1 cellular context compared by ENCODE assay signal in the genomic region with DNA sequence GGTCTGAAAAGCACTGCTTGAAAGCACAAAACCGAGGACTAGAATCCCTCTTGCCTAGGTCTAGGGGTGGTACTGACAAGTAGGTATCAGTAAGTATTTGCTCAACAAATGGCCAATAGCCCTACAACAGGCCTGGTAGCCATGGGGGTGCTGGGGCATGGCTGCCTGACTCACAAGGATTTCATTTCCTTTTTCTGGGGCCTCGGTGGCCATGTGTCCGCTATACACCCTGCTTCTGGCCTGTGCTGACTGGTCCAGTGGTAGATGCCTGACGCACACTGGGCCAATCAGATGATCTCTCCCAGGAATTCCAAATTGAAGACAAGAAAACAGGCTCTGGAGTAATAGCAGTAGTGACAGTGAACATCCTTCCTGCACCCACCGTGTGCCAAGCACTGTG.
TF ChIP-seq lines count a peak whose summit lies in the region.

No MANE protein-coding gene starts in this region.

TF ChIP-seq in SK-N-SH treated with all-trans-retinoic acid at 6 μM for 48 hours, 23 proteins besides CTCF, POLR2A, EP300 and RAD21 (continued from another document):
- no peak for TF ChIP-seq PPARA (CRISPR knock-in tag; IDR thresholded peaks at IDR 0.05; ENCODE audit: borderline replicate concordance)
- TF ChIP-seq, protein P1, sequence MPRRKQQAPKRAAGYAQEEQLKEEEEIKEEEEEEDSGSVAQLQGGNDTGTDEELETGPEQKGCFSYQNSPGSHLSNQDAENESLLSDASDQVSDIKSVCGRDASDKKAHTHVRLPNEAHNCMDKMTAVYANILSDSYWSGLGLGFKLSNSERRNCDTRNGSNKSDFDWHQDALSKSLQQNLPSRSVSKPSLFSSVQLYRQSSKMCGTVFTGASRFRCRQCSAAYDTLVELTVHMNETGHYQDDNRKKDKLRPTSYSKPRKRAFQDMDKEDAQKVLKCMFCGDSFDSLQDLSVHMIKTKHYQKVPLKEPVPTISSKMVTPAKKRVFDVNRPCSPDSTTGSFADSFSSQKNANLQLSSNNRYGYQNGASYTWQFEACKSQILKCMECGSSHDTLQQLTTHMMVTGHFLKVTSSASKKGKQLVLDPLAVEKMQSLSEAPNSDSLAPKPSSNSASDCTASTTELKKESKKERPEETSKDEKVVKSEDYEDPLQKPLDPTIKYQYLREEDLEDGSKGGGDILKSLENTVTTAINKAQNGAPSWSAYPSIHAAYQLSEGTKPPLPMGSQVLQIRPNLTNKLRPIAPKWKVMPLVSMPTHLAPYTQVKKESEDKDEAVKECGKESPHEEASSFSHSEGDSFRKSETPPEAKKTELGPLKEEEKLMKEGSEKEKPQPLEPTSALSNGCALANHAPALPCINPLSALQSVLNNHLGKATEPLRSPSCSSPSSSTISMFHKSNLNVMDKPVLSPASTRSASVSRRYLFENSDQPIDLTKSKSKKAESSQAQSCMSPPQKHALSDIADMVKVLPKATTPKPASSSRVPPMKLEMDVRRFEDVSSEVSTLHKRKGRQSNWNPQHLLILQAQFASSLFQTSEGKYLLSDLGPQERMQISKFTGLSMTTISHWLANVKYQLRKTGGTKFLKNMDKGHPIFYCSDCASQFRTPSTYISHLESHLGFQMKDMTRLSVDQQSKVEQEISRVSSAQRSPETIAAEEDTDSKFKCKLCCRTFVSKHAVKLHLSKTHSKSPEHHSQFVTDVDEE (CRISPR knock-in tag; IDR thresholded peaks at IDR 0.05), result no peak
- no peak for TF ChIP-seq ZNF70 (CRISPR knock-in tag; IDR thresholded peaks at IDR 0.05)
- TF ChIP-seq ZFP3 (CRISPR knock-in tag; IDR thresholded peaks at IDR 0.05), result no peak
- TF ChIP-seq ESRRG (CRISPR knock-in tag; IDR thresholded peaks at IDR 0.05), result no peak
- TF ChIP-seq, protein P2, sequence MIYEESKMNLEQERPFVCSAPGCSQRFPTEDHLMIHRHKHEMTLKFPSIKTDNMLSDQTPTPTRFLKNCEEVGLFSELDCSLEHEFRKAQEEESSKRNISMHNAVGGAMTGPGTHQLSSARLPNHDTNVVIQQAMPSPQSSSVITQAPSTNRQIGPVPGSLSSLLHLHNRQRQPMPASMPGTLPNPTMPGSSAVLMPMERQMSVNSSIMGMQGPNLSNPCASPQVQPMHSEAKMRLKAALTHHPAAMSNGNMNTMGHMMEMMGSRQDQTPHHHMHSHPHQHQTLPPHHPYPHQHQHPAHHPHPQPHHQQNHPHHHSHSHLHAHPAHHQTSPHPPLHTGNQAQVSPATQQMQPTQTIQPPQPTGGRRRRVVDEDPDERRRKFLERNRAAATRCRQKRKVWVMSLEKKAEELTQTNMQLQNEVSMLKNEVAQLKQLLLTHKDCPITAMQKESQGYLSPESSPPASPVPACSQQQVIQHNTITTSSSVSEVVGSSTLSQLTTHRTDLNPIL (CRISPR knock-in tag; IDR thresholded peaks at IDR 0.05; ENCODE audit: low read depth), result no peak
- no peak for TF ChIP-seq CSDC2 (CRISPR knock-in tag; IDR thresholded peaks at IDR 0.05)
- TF ChIP-seq OSR1 (CRISPR knock-in tag; IDR thresholded peaks at IDR 0.05), result no peak
- no peak for TF ChIP-seq ZC3H10 (CRISPR knock-in tag; IDR thresholded peaks at IDR 0.05)
- TF ChIP-seq ZFP30 (CRISPR knock-in tag; IDR thresholded peaks at IDR 0.05), result no peak
- no peak for TF ChIP-seq ARNTL (CRISPR knock-in tag; IDR thresholded peaks at IDR 0.05; ENCODE audit: borderline replicate concordance, low read depth)
- no peak for TF ChIP-seq ZNF565 (CRISPR knock-in tag; conservative IDR thresholded peaks at IDR 0.05; ENCODE audit: low read depth)
TF ChIP-seq in SK-N-SH treated with all-trans-retinoic acid at 6 μM for 48 hours: peak in this region for 0.
